In genomic region chr12:107130830-107131760, GRCh38 we compare ENCODE assay signal across 19 cellular contexts. TPM values are rescaled to one million over a fixed set of nuclear protein-coding genes. Genes with fewer than 3 reads are reported as not detected.
DNase-seq lines count a peak whose midpoint lies in the region; ATAC-seq and TF ChIP-seq lines count a peak whose summit lies in the region.
"Had no signal": no experiment of that assay in that cellular context is flagged by ENCODE, and none has a peak within 500 bp of the region (broad histone marks: within the 10 kb centered on the region; RNA-seq: fewer than 3 reads in every experiment).

No MANE protein-coding gene starts in this region.

- peak; percentile 99 for DNase-seq in DMS79 (lab: John Stamatoyannopoulos, UW)
- peak; percentile 86 for DNase-seq in NCI-H1436 (lab: John Stamatoyannopoulos, UW)
- DNase-seq in NCI-H345 (lab: John Stamatoyannopoulos, UW), result peak; percentile 98
- no peak for DNase-seq in activated CD8-positive, alpha-beta memory T cell treated with anti-CD3 and anti-CD28 coated beads, Interleukin-2, amount 50 U/mL, for 48 hours
- DNase-seq in D341Med (ENCODE audit: low spot score), result no peak
- DNase-seq in heart right ventricle, result no peak
- DNase-seq: lower lobe of right lung had no signal

- ATAC-seq in GM21619 (IDR thresholded peaks at IDR 0.05; ENCODE audit: unreplicated experiment), result no peak
- no peak for ATAC-seq in heart right ventricle
- ATAC-seq: activated CD8-positive, alpha-beta T cell treated with anti-CD3 and anti-CD28 coated beads, Interleukin-2, amount 10 ng/mL, durations not matched to agents 7 days and 5 days; natural killer cell treated with Interleukin-12 subunit alpha and Interleukin-12 subunit beta and Interleukin-15 and Interleukin-18, amount 100 ng/mL, for 72 hours; stimulated activated naive CD8-positive, alpha-beta T cell treated with anti-CD3 and anti-CD28 coated beads, Interleukin-15, amount 100 ng/mL, for 72 hours had no signal

- no peaks in the 10 kb centered on the region for H3K36me3 Mint-ChIP-seq in brain
- H3K36me3 Mint-ChIP-seq: natural killer cell treated with Interleukin-12 subunit alpha and Interleukin-12 subunit beta and Interleukin-15 and Interleukin-18, amount 100 ng/mL, for 72 hours; T-cell had no signal

- no peak overlapping the region for H3K27ac ChIP-seq in heart right ventricle
- H3K27ac ChIP-seq: adrenal gland, HL-60, lower lobe of right lung, VCaP had no signal

- H3K9me3 ChIP-seq in heart right ventricle, result no peaks in the 10 kb centered on the region
- H3K9me3 ChIP-seq: adrenal gland, Caco-2, lower lobe of right lung had no signal

- peak overlapping the region in 4 of 5 experiments; percentile 72 to 90 (median 81) for H3K27ac Mint-ChIP-seq in brain
- H3K27ac Mint-ChIP-seq: activated CD8-positive, alpha-beta T cell treated with anti-CD3 and anti-CD28 coated beads, Interleukin-2, amount 10 ng/mL, durations not matched to agents 7 days and 5 days; natural killer cell treated with Interleukin-12 subunit alpha and Interleukin-12 subunit beta and Interleukin-15 and Interleukin-18, amount 100 ng/mL, for 72 hours; stimulated activated naive CD8-positive, alpha-beta T cell treated with anti-CD3 and anti-CD28 coated beads, Interleukin-15, amount 100 ng/mL, for 72 hours; T-cell had no signal

- H3K36me3 ChIP-seq in heart right ventricle, result no peaks in the 10 kb centered on the region
- H3K36me3 ChIP-seq: adrenal gland, lower lobe of right lung had no signal

- peaks cover 0 to 2% (median 0%) of the 10 kb centered on the region in 9 donors for H3K4me1 ChIP-seq in heart right ventricle
- H3K4me1 ChIP-seq: adrenal gland, Caco-2, lower lobe of right lung had no signal

- intact Hi-C loops in heart right ventricle (cut with DNase I), result loop anchor here in 8 of 10 donors (1.0 to 10.0 kb wide), 9 partner anchors 264 to 476 kb away; no protein-coding TSS in a partner anchor

- peaks cover 11% of the 10 kb centered on the region for H3K27me3 Mint-ChIP-seq in brain
- H3K27me3 Mint-ChIP-seq: activated T-helper 17 cell treated with anti-CD3 and anti-CD28 coated beads, Interleukin-2, amount 50 U/mL, for 72 hours; central memory CD8-positive, alpha-beta T cell; stimulated activated naive CD8-positive, alpha-beta T cell treated with anti-CD3 and anti-CD28 coated beads, Interleukin-15, amount 100 ng/mL, for 72 hours; T-cell had no signal

- H3K27me3 ChIP-seq in heart right ventricle, result peaks cover 0 to 16% (median 0%) of the 10 kb centered on the region in 7 donors
- H3K27me3 ChIP-seq: adrenal gland had no signal

- H3K4me3 ChIP-seq in heart right ventricle, result no peak overlapping the region
- H3K4me3 ChIP-seq: adrenal gland, lower lobe of right lung had no signal

- no peaks in the 10 kb centered on the region for H3K9me3 Mint-ChIP-seq in brain
- H3K9me3 Mint-ChIP-seq: activated T-helper 17 cell treated with anti-CD3 and anti-CD28 coated beads, Interleukin-2, amount 50 U/mL, for 72 hours; central memory CD8-positive, alpha-beta T cell; natural killer cell treated with Interleukin-12 subunit alpha and Interleukin-12 subunit beta and Interleukin-15 and Interleukin-18, amount 100 ng/mL, for 72 hours; stimulated activated naive CD8-positive, alpha-beta T cell treated with anti-CD3 and anti-CD28 coated beads, Interleukin-15, amount 100 ng/mL, for 72 hours; T-cell had no signal

- H3K4me3 Mint-ChIP-seq in brain, result peak overlapping the region in 2 of 5 experiments; percentile 5 to 29
- H3K4me3 Mint-ChIP-seq: activated CD8-positive, alpha-beta T cell treated with anti-CD3 and anti-CD28 coated beads, Interleukin-2, amount 10 ng/mL, durations not matched to agents 7 days and 5 days; activated T-helper 17 cell treated with anti-CD3 and anti-CD28 coated beads, Interleukin-2, amount 50 U/mL, for 72 hours; central memory CD8-positive, alpha-beta T cell; natural killer cell treated with Interleukin-12 subunit alpha and Interleukin-12 subunit beta and Interleukin-15 and Interleukin-18, amount 100 ng/mL, for 72 hours; stimulated activated naive CD8-positive, alpha-beta T cell treated with anti-CD3 and anti-CD28 coated beads, Interleukin-15, amount 100 ng/mL, for 72 hours; T-cell had no signal

- TF ChIP-seq CTCF in brain (conservative IDR thresholded peaks at IDR 0.05), result no peak
- TF ChIP-seq CTCF in heart right ventricle (IDR thresholded peaks at IDR 0.05), result no peak

- H3K4me1 Mint-ChIP-seq in brain, result peaks cover 48% of the 10 kb centered on the region
- H3K4me1 Mint-ChIP-seq: activated T-helper 17 cell treated with anti-CD3 and anti-CD28 coated beads, Interleukin-2, amount 50 U/mL, for 72 hours; central memory CD8-positive, alpha-beta T cell had no signal

- 67 to 69% methylated on average over 6 of the region's 6 CpGs for whole genome bisulfite sequencing in heart right ventricle, 2 donors

RNA-seq across cellular contexts. Expression of gene CRY1, which starts 37.7 kb away (rescaled TPM):
- polyA plus RNA-seq in brain (ENCODE audit: insufficient read depth, low read depth, low replicate concordance) (19.3 TPM), heart right ventricle (1 to 10 TPM; 5.1 to 10.0 TPM)
- total RNA-seq in heart right ventricle, result 10 to 100 TPM in 7 of 10 donors, 1 to 10 TPM in 3; 6.5 to 18.7 (median 11.0) TPM

Comparison
In these comparisons a context has a peak if more than half of its experiments do, and no peak if none do; other contexts are left out.
1. DNase-seq: peak in DMS79 (single experiment), NCI-H1436 (single experiment) and NCI-H345 (single experiment); none in activated CD8-positive, alpha-beta memory T cell treated with anti-CD3 and anti-CD28 coated beads, Interleukin-2, amount 50 U/mL, for 48 hours (single experiment), D341Med (single experiment) and heart right ventricle (0 of 2).